ENCODE assay signal across 8 cellular contexts in genomic region chr3:66276705-66277274, GRCh38. TPM values are rescaled to one million over a fixed set of nuclear protein-coding genes. Genes with fewer than 3 reads are reported as not detected.
DNase-seq lines count a peak whose midpoint lies in the region; ATAC-seq and TF ChIP-seq lines count a peak whose summit lies in the region.

No MANE protein-coding gene starts in this region.

- no peaks in the 10 kb centered on the region for H3K27me3 ChIP-seq in OCI-LY3 (ENCODE audit: low read depth, low read length)

- TF ChIP-seq CTCF in OCI-LY3 (IDR thresholded peaks at IDR 0.05; ENCODE audit: low read depth, low read length) (peak; percentile 86), fibroblast of mammary gland (conservative IDR thresholded peaks at IDR 0.05; ENCODE audit: control insufficient read depth, insufficient read depth, low read depth, low read length) (peak; percentile 60)

- peak; percentile 73 for ATAC-seq in HG03103 (IDR thresholded peaks at IDR 0.05; ENCODE audit: low read depth, unreplicated experiment)
- no peak for ATAC-seq in GM18858 (IDR thresholded peaks at IDR 0.05; ENCODE audit: unreplicated experiment)

- H4K20me1 ChIP-seq in OCI-LY3 (ENCODE audit: insufficient read depth, low read length): no peaks in the 10 kb centered on the region

- peaks cover 4% of the 10 kb centered on the region for H3K4me1 ChIP-seq in OCI-LY3 (ENCODE audit: low read length)

- H3K27ac ChIP-seq in OCI-LY3 (ENCODE audit: low read length): no peak overlapping the region

- no peaks in the 10 kb centered on the region for H3K36me3 ChIP-seq in OCI-LY3 (replicated peaks; ENCODE audit: low read depth, low read length)

- DNase-seq in ELF-1 (ENCODE audit: low read depth, low spot score) (peak; percentile 40), fibroblast of mammary gland (ENCODE audit: low read depth) (peak; percentile 79), non-pigmented ciliary epithelial cell (ENCODE audit: low read depth) (peak; percentile 57), ureter (ENCODE audit: low spot score) (peak; percentile 64)
- peak; percentile 42 to 58 for DNase-seq in activated T-cell treated with anti-CD3 and anti-CD28 coated beads, Interleukin-2, amount 50 U/mL, for 48 hours

- no peak overlapping the region for H2AFZ ChIP-seq in OCI-LY3 (ENCODE audit: low read depth, low read length)

- H3K4me3 ChIP-seq in OCI-LY3 (ENCODE audit: low read length) (no peak overlapping the region), fibroblast of mammary gland (ENCODE audit: control insufficient read depth, low read depth, low read length) (no peak overlapping the region)

- H3K9ac ChIP-seq in OCI-LY3 (ENCODE audit: low read length): no peak overlapping the region

- H3K79me2 ChIP-seq in OCI-LY3 (ENCODE audit: low read length): no peaks in the 10 kb centered on the region

- no peak overlapping the region for H3K4me2 ChIP-seq in OCI-LY3 (ENCODE audit: low read length)

- no peaks in the 10 kb centered on the region for H3K9me3 ChIP-seq in OCI-LY3 (ENCODE audit: insufficient read depth, low read length)

RNA-seq across cellular contexts. Expression of gene SLC25A26, which starts 56.0 kb away (rescaled TPM):
- 21.3 TPM for total RNA-seq in ureter
